11 cellular contexts compared by ENCODE assay signal in genomic region chr20:31566332-31566657, GRCh38. TPM values are rescaled to one million over a fixed set of nuclear protein-coding genes. Genes with fewer than 3 reads are reported as not detected.
A peak's percentile ranks its signal among the peaks of the same experiment; 100 is the strongest.
DNase-seq lines count a peak whose midpoint lies in the region; ATAC-seq and TF ChIP-seq lines count a peak whose summit lies in the region.
"Had no signal": no experiment of that assay in that cellular context is flagged by ENCODE, and none has a peak within 500 bp of the region (broad histone marks: within the 10 kb centered on the region; RNA-seq: fewer than 3 reads in every experiment).

No MANE protein-coding gene starts in this region.

- H3K4me2 ChIP-seq in SU-DHL-6 (ENCODE audit: low read depth, low read length, poor library complexity, severe bottlenecking), result peak overlapping the region; percentile 53

- H3K36me3 Mint-ChIP-seq in activated naive CD4-positive, alpha-beta T cell treated with anti-CD3 and anti-CD28 coated beads, Interleukin-2, amount 10 ng/mL, durations not matched to agents 7 days and 5 days, result peaks cover 26% of the 10 kb centered on the region
- peaks cover 8 to 10% of the 10 kb centered on the region in 2 donors for H3K36me3 Mint-ChIP-seq in activated naive CD4-positive, alpha-beta T cell treated with anti-CD3 and anti-CD28 coated beads, Interleukin-2, amount 50 U/mL, for 72 hours
- H3K36me3 Mint-ChIP-seq in type B pancreatic cell, result peaks cover 25% of the 10 kb centered on the region

- CTCF ChIA-PET in activated naive CD4-positive, alpha-beta T cell treated with anti-CD3 and anti-CD28 coated beads, Interleukin-2, amount 10 ng/mL, durations not matched to agents 7 days and 5 days (lab: Charles Lee), result interaction anchor here (1.4 to 30.9 kb wide), 3 partner anchors 9 to 63 kb away, joined by 3 to 853 read pairs (median 19); partner anchors contain the start of gene ID1

- no peak for DNase-seq in activated naive CD4-positive, alpha-beta T cell treated with anti-CD3 and anti-CD28 coated beads, Interleukin-2, amount 10 ng/mL, durations not matched to agents 7 days and 5 days
- no peak for DNase-seq in activated naive CD4-positive, alpha-beta T cell treated with anti-CD3 and anti-CD28 coated beads, Interleukin-2, amount 50 U/mL, for 72 hours (ENCODE audit: low spot score in 2 of 2)
- DNase-seq in esophagus squamous epithelium (lab: John Stamatoyannopoulos, UW) (no peak), type B pancreatic cell (ENCODE audit: extremely low spot score, unreplicated experiment) (no peak), H4 (ENCODE audit: low spot score) (no peak), AML-193 (lab: John Stamatoyannopoulos, UW) (no peak)
- DNase-seq: cortex of kidney, Kasumi-1 had no signal

- no peak for ATAC-seq in activated naive CD4-positive, alpha-beta T cell treated with anti-CD3 and anti-CD28 coated beads, Interleukin-2, amount 50 U/mL, for 72 hours
- ATAC-seq in HG02798 (IDR thresholded peaks at IDR 0.05; ENCODE audit: poor library complexity, unreplicated experiment), result no peak

- H3K9me3 Mint-ChIP-seq in activated naive CD4-positive, alpha-beta T cell treated with anti-CD3 and anti-CD28 coated beads, Interleukin-2, amount 10 ng/mL, durations not matched to agents 7 days and 5 days, result no peaks in the 10 kb centered on the region
- H3K9me3 Mint-ChIP-seq in activated naive CD4-positive, alpha-beta T cell treated with anti-CD3 and anti-CD28 coated beads, Interleukin-2, amount 50 U/mL, for 72 hours, result no peaks in the 10 kb centered on the region
- no peaks in the 10 kb centered on the region for H3K9me3 Mint-ChIP-seq in type B pancreatic cell

- WGBS in esophagus squamous epithelium, 2 donors, result 43 to 60% methylated on average over 1 of the region's 1 CpG

- H3K27me3 ChIP-seq in SU-DHL-6 (ENCODE audit: low read length) (no peaks in the 10 kb centered on the region), esophagus squamous epithelium (no peaks in the 10 kb centered on the region)

- peak overlapping the region; percentile 13 for H3K27ac Mint-ChIP-seq in activated naive CD4-positive, alpha-beta T cell treated with anti-CD3 and anti-CD28 coated beads, Interleukin-2, amount 10 ng/mL, durations not matched to agents 7 days and 5 days
- H3K27ac Mint-ChIP-seq in activated naive CD4-positive, alpha-beta T cell treated with anti-CD3 and anti-CD28 coated beads, Interleukin-2, amount 50 U/mL, for 72 hours, result peak overlapping the region in 1 of 2 donors; percentile 82
- H3K27ac Mint-ChIP-seq in type B pancreatic cell, result peak overlapping the region; percentile 95

- no peak overlapping the region for H2AFZ ChIP-seq in SU-DHL-6 (ENCODE audit: low read depth, low read length, severe bottlenecking)
- H2AFZ ChIP-seq: parathyroid adenoma had no signal

- no peaks in the 10 kb centered on the region for H4K20me1 ChIP-seq in SU-DHL-6 (ENCODE audit: low read depth, low read length)

- no peak overlapping the region for H3K4me3 Mint-ChIP-seq in activated naive CD4-positive, alpha-beta T cell treated with anti-CD3 and anti-CD28 coated beads, Interleukin-2, amount 10 ng/mL, durations not matched to agents 7 days and 5 days
- peak overlapping the region; percentile 60 for H3K4me3 Mint-ChIP-seq in type B pancreatic cell

- TF ChIP-seq POLR2A in esophagus squamous epithelium (IDR thresholded peaks at IDR 0.05), result no peak

- H3K9me3 ChIP-seq in SU-DHL-6 (ENCODE audit: insufficient read depth, low read length), result no peaks in the 10 kb centered on the region
- H3K9me3 ChIP-seq in esophagus squamous epithelium, result no peaks in the 10 kb centered on the region

- no peak overlapping the region for H3K4me3 ChIP-seq in SU-DHL-6 (ENCODE audit: insufficient read depth, low read length, poor library complexity, severe bottlenecking)
- H3K4me3 ChIP-seq in esophagus squamous epithelium, result peak overlapping the region; percentile 2 to 33 (median 15)

- H3K4me1 Mint-ChIP-seq in activated naive CD4-positive, alpha-beta T cell treated with anti-CD3 and anti-CD28 coated beads, Interleukin-2, amount 10 ng/mL, durations not matched to agents 7 days and 5 days, result peaks cover 18% of the 10 kb centered on the region
- peaks cover 56% of the 10 kb centered on the region for H3K4me1 Mint-ChIP-seq in type B pancreatic cell (ENCODE audit: unreplicated experiment)

- no peak for TF ChIP-seq CTCF in SU-DHL-6 (IDR thresholded peaks at IDR 0.05; ENCODE audit: insufficient read depth, low read length, poor library complexity, severe bottlenecking)
- no peak for TF ChIP-seq CTCF in esophagus squamous epithelium (IDR thresholded peaks at IDR 0.05)
- TF ChIP-seq CTCF in type B pancreatic cell (conservative IDR thresholded peaks at IDR 0.05), result no peak

- peak overlapping the region; percentile 46 for H3K9ac ChIP-seq in SU-DHL-6 (ENCODE audit: low read length)
- H3K9ac ChIP-seq: parathyroid adenoma had no signal

- intact Hi-C loops in esophagus squamous epithelium (cut with DNase I), result loop anchor here (10.0 kb wide), 1 partner anchor 159 kb away; the partner anchor contains the start of gene BCL2L1

- H3K36me3 ChIP-seq in SU-DHL-6 (ENCODE audit: low read length) (no peaks in the 10 kb centered on the region), esophagus squamous epithelium (peaks cover 3 to 92% (median 14%) of the 10 kb centered on the region in 3 donors)

- no peaks in the 10 kb centered on the region for H3K27me3 Mint-ChIP-seq in activated naive CD4-positive, alpha-beta T cell treated with anti-CD3 and anti-CD28 coated beads, Interleukin-2, amount 10 ng/mL, durations not matched to agents 7 days and 5 days
- H3K27me3 Mint-ChIP-seq in type B pancreatic cell, result no peaks in the 10 kb centered on the region

- H3F3A ChIP-seq in SU-DHL-6 (ENCODE audit: insufficient read depth), result peaks cover 29% of the 10 kb centered on the region

- no peaks in the 10 kb centered on the region for H3K9me2 ChIP-seq in SU-DHL-6 (replicated peaks; ENCODE audit: insufficient read depth, low read length)

- H3K27ac ChIP-seq in SU-DHL-6 (ENCODE audit: low read depth, low read length) (peak overlapping the region; percentile 95), esophagus squamous epithelium (peak overlapping the region; percentile 86 to 94 (median 90))
- H3K27ac ChIP-seq: parathyroid adenoma had no signal

- H3K4me1 ChIP-seq in esophagus squamous epithelium, result peaks cover 35 to 99% (median 60%) of the 10 kb centered on the region in 3 donors
- H3K4me1 ChIP-seq: parathyroid adenoma had no signal

- no peaks in the 10 kb centered on the region for H3K79me2 ChIP-seq in SU-DHL-6 (ENCODE audit: insufficient read depth, low read length)
- H3K79me2 ChIP-seq: parathyroid adenoma had no signal

RNA-seq across cellular contexts. Expression of gene ID1, which starts 38.8 kb away (rescaled TPM):
- total RNA-seq in activated naive CD4-positive, alpha-beta T cell treated with anti-CD3 and anti-CD28 coated beads, Interleukin-2, amount 50 U/mL, for 72 hours, result 10 to 100 TPM in 1 of 2 donors, 1 to 10 TPM in 1; 1.4 to 19.4 TPM
- total RNA-seq in esophagus squamous epithelium (100 to 1,000 TPM; 422 to 839 (median 555) TPM), type B pancreatic cell (ENCODE audit: low replicate concordance) (472 and 516 TPM in 2 replicates)
- 410 and 489 TPM in 2 replicates for total RNA-seq in H4 (2014; rRNA removed; shearing (Covaris generic))

RNA-seq across cellular contexts. Expression of gene HM13, which starts 52.1 kb away (rescaled TPM):
- 100 to 1,000 TPM; 108 to 124 TPM for total RNA-seq in activated naive CD4-positive, alpha-beta T cell treated with anti-CD3 and anti-CD28 coated beads, Interleukin-2, amount 50 U/mL, for 72 hours
- 100 to 1,000 TPM in 2 of 4 donors, 10 to 100 TPM in 2; 76.3 to 162 (median 108) TPM for total RNA-seq in esophagus squamous epithelium
- 246 and 281 TPM in 2 replicates for total RNA-seq in type B pancreatic cell (ENCODE audit: low replicate concordance)
- total RNA-seq in H4 (2014; rRNA removed; shearing (Covaris generic)), result 72.4 and 109 TPM in 2 replicates

Comparison
In these comparisons a context has a peak if more than half of its experiments do, and no peak if none do; other contexts are left out.
1. RNA of gene ID1, which starts 38.8 kb away (total RNA-seq): 422 to 839 TPM in esophagus squamous epithelium, 472 to 516 TPM in type B pancreatic cell and 410 to 489 TPM in H4; 1.4 to 19.4 TPM in activated naive CD4-positive, alpha-beta T cell treated with anti-CD3 and anti-CD28 coated beads, Interleukin-2, amount 50 U/mL, for 72 hours; every median in the first group is over 10 times any median in the second.